ENCODE assay signal across 7 cellular contexts in the genomic region with DNA sequence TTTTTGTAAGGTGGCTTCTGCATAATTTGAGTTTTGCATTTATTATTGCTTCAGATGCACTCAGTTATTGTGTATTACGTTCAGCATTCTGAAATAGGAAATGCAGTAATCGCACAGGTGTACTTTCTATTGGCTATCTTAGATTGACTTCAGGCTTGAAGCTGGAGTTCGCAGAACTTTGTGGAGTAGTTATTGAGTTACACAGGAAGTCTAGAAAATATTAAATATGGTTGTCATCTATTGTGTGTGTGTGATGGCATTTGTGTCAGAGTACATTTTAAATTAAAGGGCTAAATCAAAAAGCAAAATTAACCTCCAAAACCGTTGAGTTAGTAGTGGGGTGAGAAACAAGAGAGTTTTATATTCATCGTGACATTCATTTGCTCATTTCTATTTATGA. TPM values are rescaled to one million over a fixed set of nuclear protein-coding genes. Genes with fewer than 3 reads are reported as not detected.
DNase-seq lines count a peak whose midpoint lies in the region; ATAC-seq, FAIRE-seq and TF ChIP-seq lines count a peak whose summit lies in the region.

No MANE protein-coding gene starts in this region.

- peaks cover 8% of the 10 kb centered on the region; the same call in 1 of the 3 replicates for H3K9me3 Mint-ChIP-seq in GM23338

- peak overlapping the region; percentile 74 for H3K4me3 ChIP-seq in GM23338
- peak overlapping the region; percentile 37; the same call in 1 of the 2 replicates for H3K4me3 ChIP-seq in PC-9
- peak overlapping the region; percentile 3 to 87 for H3K4me3 ChIP-seq in prostate gland

- H3K9me3 ChIP-seq in PC-9 (ENCODE audit: insufficient read depth, low read depth) (peaks cover under 1% of the 10 kb centered on the region; the same call in 1 of the 2 replicates), prostate gland (no peaks in the 10 kb centered on the region)

- H3K4me1 ChIP-seq in GM23338 (ENCODE audit: insufficient read depth) (peaks cover 16% of the 10 kb centered on the region), PC-9 (replicated peaks; ENCODE audit: insufficient read depth) (peaks cover 28% of the 10 kb centered on the region), prostate gland (replicated peaks) (no peaks in the 10 kb centered on the region)

- no peak for TF ChIP-seq CTCF in GM23338 (conservative IDR thresholded peaks at IDR 0.05; ENCODE audit: low read depth in 2 of 2)
- no peak for TF ChIP-seq CTCF in PC-9 (conservative IDR thresholded peaks at IDR 0.05)
- no peak for TF ChIP-seq CTCF in prostate gland (IDR thresholded peaks at IDR 0.05)
- no peak for TF ChIP-seq CTCF in GM13976 (IDR thresholded peaks at IDR 0.05; ENCODE audit: borderline replicate concordance, control extremely low read depth, extremely low read depth, insufficient read depth, missing control alignments)

- H4K20me1 ChIP-seq in GM23338 (replicated peaks; ENCODE audit: insufficient read depth) (peaks cover 7% of the 10 kb centered on the region; the same call in 1 of the 2 replicates), PC-9 (ENCODE audit: insufficient read depth) (no peaks in the 10 kb centered on the region)

- H3K4me1 Mint-ChIP-seq in GM23338 = peaks cover 18% of the 10 kb centered on the region

- H3K27ac ChIP-seq in GM23338 (ENCODE audit: low read depth) = peak overlapping the region; percentile 40
- H3K27ac ChIP-seq in PC-9 = no peak overlapping the region; the same call in 1 of the 2 replicates
- peak overlapping the region; percentile 99 to 100 for H3K27ac ChIP-seq in prostate gland

- FAIRE-seq in endometrium (lab: Jason Lieb, UNC) = peak; percentile 29

- H3F3A ChIP-seq in GM23338 (replicated peaks; ENCODE audit: low read depth) = no peaks in the 10 kb centered on the region
- H3F3A ChIP-seq in PC-9 (ENCODE audit: insufficient read depth, low read depth) = peaks cover 16% of the 10 kb centered on the region

- H3K4me3 Mint-ChIP-seq in GM23338 = peak overlapping the region; percentile 83

- no peak for ATAC-seq in GM23338

- POLR2A ChIA-PET in PC-9 (lab: Charles Lee; ENCODE audit: unreplicated experiment) = interaction anchor here (0.6 kb wide), 1 partner anchor 1986 kb away, joined by 3 read pairs; no protein-coding TSS in a partner anchor

- BruUV-seq in PC-9 (replicated peaks; lab: Mats Ljungman, UMichigan) = no TSS peak

- H3K36me3 ChIP-seq in GM23338 (ENCODE audit: insufficient read depth) = no peaks in the 10 kb centered on the region
- H3K36me3 ChIP-seq in PC-9 (ENCODE audit: low read depth) = peaks cover 8% of the 10 kb centered on the region
- H3K36me3 ChIP-seq in prostate gland = no peaks in the 10 kb centered on the region

- H3K9me2 ChIP-seq in GM23338 (ENCODE audit: insufficient read depth) (no peaks in the 10 kb centered on the region), PC-9 (ENCODE audit: insufficient read depth) (no peaks in the 10 kb centered on the region)

- H3K79me2 ChIP-seq in GM23338 (replicated peaks; ENCODE audit: insufficient read depth) = peaks cover 55% of the 10 kb centered on the region
- H3K79me2 ChIP-seq in PC-9 (ENCODE audit: low read depth) = peaks cover 67% of the 10 kb centered on the region

- WGBS in prostate gland = 6% methylated on average over 5 of the region's 5 CpGs

- CTCF ChIA-PET in PC-9 (lab: Charles Lee) = no interaction called here

- H3K36me3 Mint-ChIP-seq in GM23338 (ENCODE audit: low read depth) = peaks cover 50% of the 10 kb centered on the region

- TF ChIP-seq POLR2A in prostate gland (IDR thresholded peaks at IDR 0.05) = no peak

- peak overlapping the region; percentile 80 for H3K4me2 ChIP-seq in GM23338
- H3K4me2 ChIP-seq in PC-9 = peak overlapping the region; percentile 92

- intact Hi-C loops in PC-9 (cut with micrococcal nuclease; ENCODE audit: unreplicated experiment) (no loop called here), prostate gland (cut with DNase I) (no loop called here)

- no peaks in the 10 kb centered on the region for H3K27me3 ChIP-seq in GM23338 (ENCODE audit: insufficient read depth)
- no peaks in the 10 kb centered on the region for H3K27me3 ChIP-seq in PC-9 (ENCODE audit: insufficient read depth, low read depth)
- H3K27me3 ChIP-seq in prostate gland (replicated peaks; ENCODE audit: insufficient read depth) = no peaks in the 10 kb centered on the region

- no peak for DNase-seq in GM23338 (ENCODE audit: low spot score)
- DNase-seq in PC-9 = no peak
- DNase-seq in prostate gland (ENCODE audit: low spot score) = no peak
- no peak for DNase-seq in GM03348 (ENCODE audit: low spot score)
- DNase-seq in stimulated activated CD4-positive, alpha-beta T cell treated with anti-CD3 and anti-CD28 coated beads, Interleukin-1b, Interleukin-23, amount 100 ng/mL, for 48 hours = no peak
- no peak for DNase-seq in GM13976 (ENCODE audit: low spot score)

- peaks cover 9% of the 10 kb centered on the region for H3K27me3 Mint-ChIP-seq in GM23338 (ENCODE audit: insufficient read depth, low read depth, poor library complexity)

- peak overlapping the region; percentile 37; the same call in 1 of the 2 replicates for H3K27ac Mint-ChIP-seq in GM23338

- no peak overlapping the region for H2AFZ ChIP-seq in GM23338
- no peak overlapping the region for H2AFZ ChIP-seq in PC-9

- in situ Hi-C loops in GM13976 (cut with MboI; ENCODE audit: low sequenced_read_pairs, unreplicated experiment) = loop anchor here (10.0 to 25.0 kb wide), 2 partner anchors 253 to 530 kb away; a partner anchor contains a TSS

TF ChIP-seq in GM23338, 12 proteins besides CTCF, POLR2A, EP300 and RAD21 (continues in another document):
- TF ChIP-seq, protein P1, sequence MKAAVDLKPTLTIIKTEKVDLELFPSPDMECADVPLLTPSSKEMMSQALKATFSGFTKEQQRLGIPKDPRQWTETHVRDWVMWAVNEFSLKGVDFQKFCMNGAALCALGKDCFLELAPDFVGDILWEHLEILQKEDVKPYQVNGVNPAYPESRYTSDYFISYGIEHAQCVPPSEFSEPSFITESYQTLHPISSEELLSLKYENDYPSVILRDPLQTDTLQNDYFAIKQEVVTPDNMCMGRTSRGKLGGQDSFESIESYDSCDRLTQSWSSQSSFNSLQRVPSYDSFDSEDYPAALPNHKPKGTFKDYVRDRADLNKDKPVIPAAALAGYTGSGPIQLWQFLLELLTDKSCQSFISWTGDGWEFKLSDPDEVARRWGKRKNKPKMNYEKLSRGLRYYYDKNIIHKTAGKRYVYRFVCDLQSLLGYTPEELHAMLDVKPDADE (IDR thresholded peaks at IDR 0.05) = no peak
- TF ChIP-seq POLR2AphosphoS5 (IDR thresholded peaks at IDR 0.05; ENCODE audit: low read depth) (no peak), STAT1 (IDR thresholded peaks at IDR 0.05; ENCODE audit: unreplicated experiment) (no peak), NANOG (IDR thresholded peaks at IDR 0.05; ENCODE audit: borderline replicate concordance) (no peak), EZH2 (IDR thresholded peaks at IDR 0.05; ENCODE audit: low read depth, unreplicated experiment) (no peak), EZH2phosphoT487 (IDR thresholded peaks at IDR 0.05; ENCODE audit: unreplicated experiment) (no peak), JUNB (IDR thresholded peaks at IDR 0.05; ENCODE audit: unreplicated experiment) (no peak), ZNF331 (CRISPR knock-in tag; IDR thresholded peaks at IDR 0.05; ENCODE audit: low read depth) (no peak), CREB1 (CRISPR knock-in tag; IDR thresholded peaks at IDR 0.05; ENCODE audit: low read depth) (no peak), ZNF114 (CRISPR knock-in tag; IDR thresholded peaks at IDR 0.05) (no peak)
- TF ChIP-seq, protein P2, sequence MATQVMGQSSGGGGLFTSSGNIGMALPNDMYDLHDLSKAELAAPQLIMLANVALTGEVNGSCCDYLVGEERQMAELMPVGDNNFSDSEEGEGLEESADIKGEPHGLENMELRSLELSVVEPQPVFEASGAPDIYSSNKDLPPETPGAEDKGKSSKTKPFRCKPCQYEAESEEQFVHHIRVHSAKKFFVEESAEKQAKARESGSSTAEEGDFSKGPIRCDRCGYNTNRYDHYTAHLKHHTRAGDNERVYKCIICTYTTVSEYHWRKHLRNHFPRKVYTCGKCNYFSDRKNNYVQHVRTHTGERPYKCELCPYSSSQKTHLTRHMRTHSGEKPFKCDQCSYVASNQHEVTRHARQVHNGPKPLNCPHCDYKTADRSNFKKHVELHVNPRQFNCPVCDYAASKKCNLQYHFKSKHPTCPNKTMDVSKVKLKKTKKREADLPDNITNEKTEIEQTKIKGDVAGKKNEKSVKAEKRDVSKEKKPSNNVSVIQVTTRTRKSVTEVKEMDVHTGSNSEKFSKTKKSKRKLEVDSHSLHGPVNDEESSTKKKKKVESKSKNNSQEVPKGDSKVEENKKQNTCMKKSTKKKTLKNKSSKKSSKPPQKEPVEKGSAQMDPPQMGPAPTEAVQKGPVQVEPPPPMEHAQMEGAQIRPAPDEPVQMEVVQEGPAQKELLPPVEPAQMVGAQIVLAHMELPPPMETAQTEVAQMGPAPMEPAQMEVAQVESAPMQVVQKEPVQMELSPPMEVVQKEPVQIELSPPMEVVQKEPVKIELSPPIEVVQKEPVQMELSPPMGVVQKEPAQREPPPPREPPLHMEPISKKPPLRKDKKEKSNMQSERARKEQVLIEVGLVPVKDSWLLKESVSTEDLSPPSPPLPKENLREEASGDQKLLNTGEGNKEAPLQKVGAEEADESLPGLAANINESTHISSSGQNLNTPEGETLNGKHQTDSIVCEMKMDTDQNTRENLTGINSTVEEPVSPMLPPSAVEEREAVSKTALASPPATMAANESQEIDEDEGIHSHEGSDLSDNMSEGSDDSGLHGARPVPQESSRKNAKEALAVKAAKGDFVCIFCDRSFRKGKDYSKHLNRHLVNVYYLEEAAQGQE (IDR thresholded peaks at IDR 0.05; ENCODE audit: unreplicated experiment) = no peak

RNA-seq across cellular contexts. Expression of a gene that starts 2.7 kb away (rescaled TPM):
- 44.4 and 54.9 TPM in 2 replicates for total RNA-seq in GM23338 (2014; rRNA removed; shearing (Covaris generic))
- polyA plus RNA-seq in GM23338 (2016; fragmentation: Nextera tagmentation; extraction: Ambion mirVana) = 24.8 and 26.5 TPM in 2 replicates
- total RNA-seq in PC-9 (2021) (24.6 and 25.8 TPM in 2 replicates), prostate gland (10 to 100 TPM; 29.5 to 47.3 TPM)
